Comparison of ENCODE assay signal across 16 cellular contexts in genomic region chr6:105692630-105693212, GRCh38.
DNase-seq lines count a peak whose midpoint lies in the region; ATAC-seq and TF ChIP-seq lines count a peak whose summit lies in the region.
"Had no signal": no experiment of that assay in that cellular context is flagged by ENCODE, and none has a peak within 500 bp of the region (broad histone marks: within the 10 kb centered on the region; RNA-seq: fewer than 3 reads in every experiment).

No MANE protein-coding gene starts in this region.

- TF ChIP-seq CTCF in type B pancreatic cell (conservative IDR thresholded peaks at IDR 0.05): no peak

- H3K9me3 Mint-ChIP-seq in activated naive CD8-positive, alpha-beta T cell treated with anti-CD3 and anti-CD28 coated beads, Interleukin-2, amount 50 U/mL, for 24 hours: peaks cover 19% of the 10 kb centered on the region
- peaks cover under 1% of the 10 kb centered on the region for H3K9me3 Mint-ChIP-seq in activated naive CD8-positive, alpha-beta T cell treated with anti-CD3 and anti-CD28 coated beads for 36 hours
- peaks cover 10% of the 10 kb centered on the region for H3K9me3 Mint-ChIP-seq in type B pancreatic cell

- ATAC-seq in activated naive CD8-positive, alpha-beta T cell treated with anti-CD3 and anti-CD28 coated beads, Interleukin-2, amount 50 U/mL, for 24 hours: peak; percentile 15
- ATAC-seq in HG03196 (IDR thresholded peaks at IDR 0.05; ENCODE audit: unreplicated experiment): no peak
- no peak for ATAC-seq in GM21367 (IDR thresholded peaks at IDR 0.05; ENCODE audit: unreplicated experiment)
- ATAC-seq in HG02798 (IDR thresholded peaks at IDR 0.05; ENCODE audit: poor library complexity, unreplicated experiment): no peak
- ATAC-seq: PC-3 had no signal

- H3K27ac Mint-ChIP-seq in activated naive CD8-positive, alpha-beta T cell treated with anti-CD3 and anti-CD28 coated beads, Interleukin-2, amount 50 U/mL, for 24 hours: peak overlapping the region; percentile 21
- no peak overlapping the region for H3K27ac Mint-ChIP-seq in activated naive CD8-positive, alpha-beta T cell treated with anti-CD3 and anti-CD28 coated beads for 36 hours
- H3K27ac Mint-ChIP-seq in type B pancreatic cell: no peak overlapping the region
- H3K27ac Mint-ChIP-seq: activated naive CD8-positive, alpha-beta T cell treated with anti-CD3 and anti-CD28 coated beads, Interleukin-2, amount 10 ng/mL, durations not matched to agents 7 days and 5 days; mesothelial cell of epicardium had no signal

- peaks cover 14% of the 10 kb centered on the region for H3K4me1 Mint-ChIP-seq in activated naive CD8-positive, alpha-beta T cell treated with anti-CD3 and anti-CD28 coated beads, Interleukin-2, amount 50 U/mL, for 24 hours
- peaks cover 2% of the 10 kb centered on the region for H3K4me1 Mint-ChIP-seq in activated naive CD8-positive, alpha-beta T cell treated with anti-CD3 and anti-CD28 coated beads for 36 hours
- H3K4me1 Mint-ChIP-seq in type B pancreatic cell (ENCODE audit: unreplicated experiment): peaks cover 8% of the 10 kb centered on the region
- H3K4me1 Mint-ChIP-seq: activated naive CD8-positive, alpha-beta T cell treated with anti-CD3 and anti-CD28 coated beads, Interleukin-2, amount 10 ng/mL, durations not matched to agents 7 days and 5 days had no signal

- peaks cover 25% of the 10 kb centered on the region for H3K27me3 Mint-ChIP-seq in activated naive CD8-positive, alpha-beta T cell treated with anti-CD3 and anti-CD28 coated beads, Interleukin-2, amount 50 U/mL, for 24 hours
- peaks cover 35% of the 10 kb centered on the region for H3K27me3 Mint-ChIP-seq in activated naive CD8-positive, alpha-beta T cell treated with anti-CD3 and anti-CD28 coated beads for 36 hours
- H3K27me3 Mint-ChIP-seq in type B pancreatic cell: no peaks in the 10 kb centered on the region

- H3K4me3 Mint-ChIP-seq in activated naive CD8-positive, alpha-beta T cell treated with anti-CD3 and anti-CD28 coated beads, Interleukin-2, amount 50 U/mL, for 24 hours: no peak overlapping the region
- H3K4me3 Mint-ChIP-seq in activated naive CD8-positive, alpha-beta T cell treated with anti-CD3 and anti-CD28 coated beads for 36 hours: no peak overlapping the region
- H3K4me3 Mint-ChIP-seq in type B pancreatic cell: no peak overlapping the region
- H3K4me3 Mint-ChIP-seq: activated naive CD8-positive, alpha-beta T cell treated with anti-CD3 and anti-CD28 coated beads, Interleukin-2, amount 10 ng/mL, durations not matched to agents 7 days and 5 days; mesothelial cell of epicardium had no signal

- no peak for DNase-seq in activated naive CD8-positive, alpha-beta T cell treated with anti-CD3 and anti-CD28 coated beads, Interleukin-2, amount 50 U/mL, for 24 hours
- no peak for DNase-seq in activated naive CD8-positive, alpha-beta T cell treated with anti-CD3 and anti-CD28 coated beads for 36 hours
- DNase-seq in NCI-H2107 (lab: John Stamatoyannopoulos, UW) (peak; percentile 6), RPMI7951 (ENCODE audit: low read depth) (peak; percentile 41), type B pancreatic cell (ENCODE audit: extremely low spot score, unreplicated experiment) (no peak)
- DNase-seq: activated naive CD8-positive, alpha-beta T cell treated with anti-CD3 and anti-CD28 coated beads, Interleukin-2, amount 10 ng/mL, durations not matched to agents 7 days and 5 days; Caco-2; central memory CD4-positive, alpha-beta T cell; MG63; occipital lobe; PC-3; substantia nigra had no signal

- H3K36me3 Mint-ChIP-seq in activated naive CD8-positive, alpha-beta T cell treated with anti-CD3 and anti-CD28 coated beads, Interleukin-2, amount 50 U/mL, for 24 hours (ENCODE audit: low read depth): peaks cover 3% of the 10 kb centered on the region
- H3K36me3 Mint-ChIP-seq in activated naive CD8-positive, alpha-beta T cell treated with anti-CD3 and anti-CD28 coated beads for 36 hours: peaks cover under 1% of the 10 kb centered on the region
- H3K36me3 Mint-ChIP-seq in type B pancreatic cell: no peaks in the 10 kb centered on the region
- H3K36me3 Mint-ChIP-seq: activated naive CD8-positive, alpha-beta T cell treated with anti-CD3 and anti-CD28 coated beads, Interleukin-2, amount 10 ng/mL, durations not matched to agents 7 days and 5 days; mesothelial cell of epicardium had no signal

Comparison
In these comparisons a context has a peak if more than half of its experiments do, and no peak if none do; other contexts are left out.
1. DNase-seq: peak in NCI-H2107 (single experiment) and RPMI7951 (single experiment); none in activated naive CD8-positive, alpha-beta T cell treated with anti-CD3 and anti-CD28 coated beads, Interleukin-2, amount 50 U/mL, for 24 hours (single experiment), activated naive CD8-positive, alpha-beta T cell treated with anti-CD3 and anti-CD28 coated beads for 36 hours (single experiment) and type B pancreatic cell (single experiment).